8 cellular contexts compared by ENCODE assay signal in the genomic region with DNA sequence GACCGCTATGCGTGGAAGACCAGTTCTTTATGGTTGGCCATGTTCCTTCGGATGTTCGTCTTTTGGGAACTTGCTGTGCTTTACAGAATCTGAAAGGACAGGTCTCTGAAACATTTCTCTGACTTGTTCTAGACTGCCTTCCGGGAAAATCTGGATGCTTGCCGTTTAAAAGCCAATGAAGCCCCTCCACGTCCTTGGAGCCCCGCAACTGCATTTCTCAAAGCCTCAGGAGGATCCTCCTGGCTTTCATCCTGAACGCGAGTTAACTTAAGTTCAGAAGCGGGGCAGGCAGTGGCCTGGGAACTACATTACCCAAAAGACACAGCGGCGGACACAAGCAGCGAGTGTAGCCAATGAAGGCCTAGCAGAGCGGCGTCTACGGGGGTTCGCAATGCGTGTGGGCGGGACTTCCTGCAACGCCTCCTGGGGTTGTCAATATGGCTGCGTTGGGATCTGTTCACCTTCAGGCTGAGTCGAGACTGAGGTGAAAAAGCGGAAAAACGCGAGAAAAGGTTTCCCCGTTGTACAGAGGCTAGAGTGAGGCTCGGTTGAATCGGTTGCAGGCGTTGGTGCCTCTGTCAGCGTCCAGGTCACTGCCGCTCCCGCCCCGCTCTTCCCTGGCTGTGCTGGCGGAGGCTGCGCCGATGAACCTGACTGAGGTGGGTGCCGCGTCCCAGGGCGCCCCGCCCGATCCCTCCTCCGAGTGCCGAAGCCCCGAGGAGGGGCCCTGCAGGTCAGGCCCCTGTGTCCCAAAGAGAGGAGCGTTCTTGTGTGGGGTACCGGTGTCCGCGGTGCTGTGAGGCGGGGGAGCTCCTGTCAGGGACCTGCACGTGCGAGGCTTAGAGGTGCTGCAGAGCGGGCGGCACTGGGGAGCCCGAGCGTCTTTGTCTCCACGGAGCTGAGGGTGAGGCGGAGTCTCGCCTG. TPM values are rescaled to one million over a fixed set of nuclear protein-coding genes. Genes with fewer than 3 reads are reported as not detected.
DNase-seq lines count a peak whose midpoint lies in the region; ATAC-seq and TF ChIP-seq lines count a peak whose summit lies in the region.

A gene (plus strand): TSS at position 414 of the 924 bp plus-strand sequence. CDS start 2,455 bp downstream, outside the sequence.

- intact Hi-C loops in psoas muscle (cut with DNase I), result no loop called here

- H3K4me1 ChIP-seq in right atrium auricular region (peaks cover 0 to 23% of the 10 kb centered on the region in 2 donors), psoas muscle (peaks cover 7% of the 10 kb centered on the region), urinary bladder (ENCODE audit: insufficient read depth) (peaks cover 3% of the 10 kb centered on the region)

- peak within 1 kb of the TSS; percentile 93 for H3K4me3 Mint-ChIP-seq in T-helper 17 cell

- H3K36me3 ChIP-seq in right atrium auricular region (peaks cover 19% of the 10 kb centered on the region), psoas muscle (ENCODE audit: insufficient read depth in 1 of 2, low read depth in 1 of 2) (peaks cover 3 to 24% of the 10 kb centered on the region in 2 donors), urinary bladder (ENCODE audit: insufficient read depth) (peaks cover 5% of the 10 kb centered on the region)

- peaks cover 5% of the 10 kb centered on the region for H3K36me3 Mint-ChIP-seq in T-helper 17 cell (ENCODE audit: low read depth)

- H3K4me3 ChIP-seq in right atrium auricular region, result peak within 1 kb of the TSS; percentile 61 to 91
- peak within 1 kb of the TSS; percentile 99 for H3K4me3 ChIP-seq in psoas muscle
- H3K4me3 ChIP-seq in urinary bladder (ENCODE audit: low read depth, low read length), result peak within 1 kb of the TSS; percentile 96

- peak; percentile 76 for ATAC-seq in GM18499 (IDR thresholded peaks at IDR 0.05; ENCODE audit: insufficient read depth, unreplicated experiment)
- peak; percentile 97 for ATAC-seq in HG02938 (IDR thresholded peaks at IDR 0.05; ENCODE audit: unreplicated experiment)
- peak; percentile 100 for ATAC-seq in T-helper 17 cell
- peak; percentile 100 for ATAC-seq in psoas muscle

- TF ChIP-seq CTCF in right atrium auricular region (IDR thresholded peaks at IDR 0.05), result no peak
- TF ChIP-seq CTCF in psoas muscle (IDR thresholded peaks at IDR 0.05), result no peak

- H3K27me3 ChIP-seq in right atrium auricular region (no peaks in the 10 kb centered on the region), psoas muscle (ENCODE audit: insufficient read depth in 3 of 3, low read length in 2 of 3) (no peaks in the 10 kb centered on the region)

- WGBS in psoas muscle, 3 donors, result 0 to 1% (median 1%) methylated on average over 57 to 59 of the region's 59 CpGs
- 1% methylated on average over 59 of the region's 59 CpGs for WGBS in urinary bladder

- peaks cover 14% of the 10 kb centered on the region for H3K4me1 Mint-ChIP-seq in T-helper 17 cell

- H3K27me3 Mint-ChIP-seq in T-helper 17 cell, result no peaks in the 10 kb centered on the region

- H3K27ac ChIP-seq in angular gyrus (ENCODE audit: low read depth, low read length), result peak within 1 kb of the TSS; percentile 64
- peak within 1 kb of the TSS; percentile 8 to 83 for H3K27ac ChIP-seq in right atrium auricular region
- peak within 1 kb of the TSS; percentile 78 for H3K27ac ChIP-seq in psoas muscle
- no peak within 1 kb of the TSS for H3K27ac ChIP-seq in urinary bladder (ENCODE audit: low read depth)

- peak within 1 kb of the TSS; percentile 91 for H3K27ac Mint-ChIP-seq in T-helper 17 cell

- peak; percentile 65 to 89 for DNase-seq in NCI-H187 (lab: John Stamatoyannopoulos, UW)
- DNase-seq in T-helper 17 cell, result peak; percentile 81
- DNase-seq in right atrium auricular region (ENCODE audit: low spot score), result peak; percentile 94
- DNase-seq in psoas muscle, result peak; percentile 93 to 97

- no peaks in the 10 kb centered on the region for H3K9me3 ChIP-seq in T-helper 17 cell (ENCODE audit: control insufficient read depth, low read length, poor library complexity, severe bottlenecking)
- H3K9me3 ChIP-seq in right atrium auricular region, result no peaks in the 10 kb centered on the region
- no peaks in the 10 kb centered on the region for H3K9me3 ChIP-seq in psoas muscle

RNA-seq across cellular contexts. Expression of the gene that starts here (rescaled TPM):
- total RNA-seq in T-helper 17 cell (1 to 10 TPM; 7.2 to 8.8 TPM), right atrium auricular region (1 to 10 TPM; 5.6 to 8.4 TPM), psoas muscle (10 to 100 TPM in 1 of 4 donors, 1 to 10 TPM in 3; 4.8 to 11.0 (median 6.3) TPM), urinary bladder (27.9 TPM)
- polyA plus RNA-seq in psoas muscle (1 to 10 TPM; 3.6 to 9.0 (median 4.4) TPM), urinary bladder (6.1 TPM)
